In the genomic region with DNA sequence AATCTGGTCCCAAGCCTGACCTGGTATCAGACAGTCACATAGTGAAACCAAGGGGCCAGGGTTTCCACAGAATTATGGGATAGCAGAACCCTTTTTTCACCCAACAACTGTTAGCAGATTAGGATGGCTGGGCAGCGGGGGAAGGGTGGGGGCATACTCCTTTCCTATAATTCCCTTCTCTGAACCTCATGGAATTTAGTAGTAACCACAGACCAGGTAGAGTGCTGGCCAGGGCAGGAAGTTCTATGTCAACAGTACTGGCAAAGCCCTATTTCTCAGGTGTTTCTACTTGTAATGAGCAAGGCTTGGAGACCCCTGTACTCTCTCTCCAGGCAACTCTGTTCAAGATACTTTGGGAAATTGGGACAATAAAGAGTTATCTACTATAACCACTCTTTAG, we compare ENCODE assay signal across 16 cellular contexts.
A peak's percentile ranks its signal among the peaks of the same experiment; 100 is the strongest.
DNase-seq lines count a peak whose midpoint lies in the region; ATAC-seq, FAIRE-seq and TF ChIP-seq lines count a peak whose summit lies in the region.
"Had no signal": no experiment of that assay in that cellular context is flagged by ENCODE, and none has a peak within 500 bp of the region (broad histone marks: within the 10 kb centered on the region; RNA-seq: fewer than 3 reads in every experiment).

No MANE protein-coding gene starts in this region.

- H3K36me3 Mint-ChIP-seq in stimulated activated memory B cell treated with anti-CD40 and anti-IgM and Interleukin-4, amounts not matched to agents 10 μg/mL and 1 μg/mL and 100 μg/mL, for 72 hours, result peaks cover 27% of the 10 kb centered on the region

- no peak overlapping the region for H4K12ac ChIP-seq in trophoblast cell (ENCODE audit: low read depth, low read length)

- H3K14ac ChIP-seq in trophoblast cell (ENCODE audit: low read length), result no peak overlapping the region

- no peak overlapping the region for H3K23ac ChIP-seq in trophoblast cell (ENCODE audit: low read length)

- no peaks in the 10 kb centered on the region for H3K9me3 ChIP-seq in HepG2 (ENCODE audit: low read length)
- H3K9me3 ChIP-seq in right lobe of liver, result no peaks in the 10 kb centered on the region
- H3K9me3 ChIP-seq in esophagus (ENCODE audit: control insufficient read depth in 2 of 2, insufficient read depth in 1 of 2, low read depth in 1 of 2, low read length in 1 of 2), result no peaks in the 10 kb centered on the region
- no peaks in the 10 kb centered on the region for H3K9me3 ChIP-seq in trophoblast cell (ENCODE audit: insufficient read depth, low read depth, low read length)

- H3K4me2 ChIP-seq in HepG2 (ENCODE audit: low read depth, low read length) (0 out of 2 replicates have a peak overlapping the region, but pooled peaks have one; percentile 1), trophoblast cell (ENCODE audit: low read length) (no peak overlapping the region)

- no TSS peak for BruUV-seq in HepG2 (replicated peaks; lab: Mats Ljungman, UMichigan)

- H3K79me2 ChIP-seq in HepG2 (ENCODE audit: insufficient read depth, low read length), result no peaks in the 10 kb centered on the region
- no peaks in the 10 kb centered on the region for H3K79me2 ChIP-seq in trophoblast cell (ENCODE audit: control insufficient read depth, insufficient read depth, low read length, poor library complexity)

- H3K4me1 ChIP-seq in HepG2 (ENCODE audit: insufficient read depth, low read length) (peaks cover 81% of the 10 kb centered on the region), right lobe of liver (peaks cover 0 to 42% (median 13%) of the 10 kb centered on the region in 4 donors), esophagus (ENCODE audit: control insufficient read depth in 2 of 2, insufficient read depth in 2 of 2, low read length in 1 of 2) (peaks cover 0 to 5% of the 10 kb centered on the region in 2 donors), trophoblast cell (ENCODE audit: control insufficient read depth in 1 of 2, insufficient read depth in 2 of 2, low read length in 2 of 2) (peaks cover 4 to 14% of the 10 kb centered on the region in 2 experiments)

- H4K8ac ChIP-seq in trophoblast cell (ENCODE audit: low read depth, low read length), result no peak overlapping the region

- ATAC-seq in HepG2 (no peak), right lobe of liver (no peak), HG03175 (IDR thresholded peaks at IDR 0.05; ENCODE audit: unreplicated experiment) (no peak)
- ATAC-seq in stimulated activated memory B cell treated with anti-CD40 and anti-IgM and Interleukin-4, amounts not matched to agents 10 μg/mL and 1 μg/mL and 100 μg/mL, for 72 hours, result no peak

- FAIRE-seq in HepG2 (lab: Jason Lieb, UNC), result no peak
- FAIRE-seq: GM18507 had no signal

- POLR2A ChIA-PET in HepG2 (lab: Yijun Ruan, JAX), result interaction anchor here (1.4 kb wide), 1 partner anchor 31 kb away, joined by 5 read pairs; no protein-coding TSS in a partner anchor

- H3K4me1 Mint-ChIP-seq in stimulated activated memory B cell treated with anti-CD40 and anti-IgM and Interleukin-4, amounts not matched to agents 10 μg/mL and 1 μg/mL and 100 μg/mL, for 72 hours, result peaks cover 35% of the 10 kb centered on the region

- H2AFZ ChIP-seq in HepG2 (ENCODE audit: low read length) (no peak overlapping the region), trophoblast cell (ENCODE audit: insufficient read depth, low read length, poor library complexity) (no peak overlapping the region)

- H3K9me3 Mint-ChIP-seq in stimulated activated memory B cell treated with anti-CD40 and anti-IgM and Interleukin-4, amounts not matched to agents 10 μg/mL and 1 μg/mL and 100 μg/mL, for 72 hours, result no peaks in the 10 kb centered on the region

- no peak overlapping the region for H3K18ac ChIP-seq in trophoblast cell (ENCODE audit: low read length)

- H3K36me3 ChIP-seq in HepG2 (replicated peaks in 1 of 2; ENCODE audit: control insufficient read depth in 1 of 2, insufficient read depth in 2 of 2, low read length in 2 of 2) (no peaks in the 10 kb centered on the region), right lobe of liver (no peaks in the 10 kb centered on the region), esophagus (ENCODE audit: control insufficient read depth in 2 of 2, insufficient read depth in 2 of 2, low read length in 1 of 2) (no peaks in the 10 kb centered on the region), trophoblast cell (ENCODE audit: control insufficient read depth in 1 of 2, insufficient read depth in 2 of 2, low read length in 2 of 2) (no peaks in the 10 kb centered on the region)

- H3K79me1 ChIP-seq in trophoblast cell (ENCODE audit: low read length), result peaks cover 13% of the 10 kb centered on the region

- TF ChIP-seq RAD21 in HepG2 (CRISPR knock-in tag; IDR thresholded peaks at IDR 0.05), result no peak

- H2AK5ac ChIP-seq in trophoblast cell (ENCODE audit: low read length), result no peak overlapping the region

- TF ChIP-seq POLR2A in HepG2 (IDR thresholded peaks at IDR 0.05; ENCODE audit: insufficient read depth in 1 of 2, low read depth in 2 of 2, low read length in 2 of 2), result no peak
- TF ChIP-seq POLR2A in right lobe of liver (IDR thresholded peaks at IDR 0.05), result no peak

- H3K27me3 Mint-ChIP-seq in stimulated activated memory B cell treated with anti-CD40 and anti-IgM and Interleukin-4, amounts not matched to agents 10 μg/mL and 1 μg/mL and 100 μg/mL, for 72 hours, result no peaks in the 10 kb centered on the region

- 92% methylated on average over 1 of the region's 1 CpG for WGBS in HepG2 (ENCODE audit: low lambda C conversion rate)
- 100% methylated on average over 1 of the region's 1 CpG for WGBS in right lobe of liver (ENCODE audit: insufficient coverage, low coverage, low lambda C conversion rate, missing lambda C conversion rate)
- WGBS in esophagus, 2 donors, result 100% methylated on average over 1 of the region's 1 CpG
- no CpG with 5 or more reads among the region's 1 CpG for WGBS in trophoblast cell (ENCODE audit: extremely low coverage, insufficient coverage, insufficient read length)

- no peak overlapping the region for H3K4ac ChIP-seq in trophoblast cell (ENCODE audit: low read depth, low read length)

- H2BK5ac ChIP-seq in trophoblast cell (ENCODE audit: low read depth, low read length, poor library complexity), result peak overlapping the region; percentile 4

- TF ChIP-seq EP300 in HepG2 (IDR thresholded peaks at IDR 0.05; ENCODE audit: low read depth in 2 of 2, low read length in 2 of 2) (no peak), HepG2 (CRISPR knock-in tag; IDR thresholded peaks at IDR 0.05; ENCODE audit: borderline replicate concordance) (no peak)

- H3K9ac ChIP-seq in HepG2 (ENCODE audit: insufficient read depth, low read depth, low read length), result no peak overlapping the region
- H3K9ac ChIP-seq in trophoblast cell (ENCODE audit: low read length), result no peak overlapping the region

- H3K4me3 Mint-ChIP-seq in stimulated activated memory B cell treated with anti-CD40 and anti-IgM and Interleukin-4, amounts not matched to agents 10 μg/mL and 1 μg/mL and 100 μg/mL, for 72 hours, result no peak overlapping the region

- H2BK120ac ChIP-seq in trophoblast cell (ENCODE audit: insufficient read depth, low read length, poor library complexity), result no peak overlapping the region

- no peak overlapping the region for H3K27ac Mint-ChIP-seq in stimulated activated memory B cell treated with anti-CD40 and anti-IgM and Interleukin-4, amounts not matched to agents 10 μg/mL and 1 μg/mL and 100 μg/mL, for 72 hours

- H4K91ac ChIP-seq in trophoblast cell (ENCODE audit: low read depth, low read length), result peak overlapping the region; percentile 53

- intact Hi-C loops in HepG2 (cut with micrococcal nuclease; ENCODE audit: unreplicated experiment) (loop anchor here (5.0 kb wide), 1 partner anchor 36 kb away; no protein-coding TSS in a partner anchor), right lobe of liver (cut with DNase I) (no loop called here)

- DNase-seq in HepG2 (ENCODE audit: low spot score) (no peak), right lobe of liver (no peak), trophoblast cell (no peak), islet precursor cell (no peak)
- no peak for DNase-seq in activated T-cell treated with anti-CD3 and anti-CD28 coated beads, Interleukin-2, amount 50 U/mL, for 48 hours
- DNase-seq: C1 segment of cervical spinal cord, H7, Kasumi-1, NCI-H1417 treated with DMSO at 0.1 percent for 48 hours, NCI-H2029, NCI-H2171 treated with DMSO at 0.1 percent for 48 hours, NCI-H510A had no signal

- H2BK12ac ChIP-seq in trophoblast cell (ENCODE audit: low read length), result peak overlapping the region; percentile 63

- CTCF ChIA-PET in HepG2 (lab: Yijun Ruan, JAX; ENCODE audit: low intra/inter-chr PET ratio, low total read pairs), result no interaction called here

- no peak for TF ChIP-seq CTCF in HepG2 (CRISPR knock-in tag; IDR thresholded peaks at IDR 0.05)
- TF ChIP-seq CTCF in right lobe of liver (IDR thresholded peaks at IDR 0.05), result no peak

- H3K27me3 ChIP-seq in HepG2 (ENCODE audit: control insufficient read depth in 1 of 2, insufficient read depth in 2 of 2, low read length in 2 of 2) (no peaks in the 10 kb centered on the region), right lobe of liver (no peaks in the 10 kb centered on the region), esophagus (ENCODE audit: control insufficient read depth in 1 of 2, insufficient read depth in 2 of 2, low read length in 2 of 2) (no peaks in the 10 kb centered on the region), trophoblast cell (ENCODE audit: insufficient read depth, low read length) (no peaks in the 10 kb centered on the region)

- H3K4me3 ChIP-seq in HepG2 (replicated peaks in 1 of 3; ENCODE audit: insufficient read depth in 1 of 3, low read depth in 2 of 3, low read length in 3 of 3), result no peak overlapping the region
- no peak overlapping the region for H3K4me3 ChIP-seq in right lobe of liver
- H3K4me3 ChIP-seq in esophagus (ENCODE audit: low read depth in 1 of 2, low read length in 2 of 2), result no peak overlapping the region
- H3K4me3 ChIP-seq in trophoblast cell (ENCODE audit: low read depth, low read length), result no peak overlapping the region

- H3K27ac ChIP-seq in HepG2 (ENCODE audit: extremely low read length, insufficient read depth, low read length), result no peak overlapping the region
- no peak overlapping the region for H3K27ac ChIP-seq in right lobe of liver
- peak overlapping the region; percentile 47 to 53 for H3K27ac ChIP-seq in esophagus (ENCODE audit: low read depth in 2 of 2, low read length in 1 of 2)
- H3K27ac ChIP-seq in trophoblast cell (ENCODE audit: low read depth, low read length), result no peak overlapping the region

- H4K20me1 ChIP-seq in HepG2 (ENCODE audit: insufficient read depth, low read length), result no peaks in the 10 kb centered on the region

- in situ Hi-C loops in HepG2 (cut with HindIII; ENCODE audit: extremely low pct_ligation_motif_present, low pct_unique_long_range_greater_than_20kb), result no loop called here

TF ChIP-seq in HepG2, 621 proteins besides CTCF, POLR2A, EP300 and RAD21 (continues in another document):
- 0 out of 2 replicates have a peak, but pooled peaks have one; percentile 13 for TF ChIP-seq RCOR2 (CRISPR knock-in tag; IDR thresholded peaks at IDR 0.05)
- TF ChIP-seq SAP130 (CRISPR knock-in tag; IDR thresholded peaks at IDR 0.05; ENCODE audit: low read depth), result 0 out of 2 replicates have a peak, but pooled peaks have one; percentile 17

Comparison
In these comparisons a context has a peak if more than half of its experiments do, and no peak if none do; other contexts are left out.
1. H3K27ac ChIP-seq: peak in esophagus (2 of 2); none in HepG2 (single experiment), right lobe of liver (0 of 3) and trophoblast cell (single experiment).